In the genomic region with DNA sequence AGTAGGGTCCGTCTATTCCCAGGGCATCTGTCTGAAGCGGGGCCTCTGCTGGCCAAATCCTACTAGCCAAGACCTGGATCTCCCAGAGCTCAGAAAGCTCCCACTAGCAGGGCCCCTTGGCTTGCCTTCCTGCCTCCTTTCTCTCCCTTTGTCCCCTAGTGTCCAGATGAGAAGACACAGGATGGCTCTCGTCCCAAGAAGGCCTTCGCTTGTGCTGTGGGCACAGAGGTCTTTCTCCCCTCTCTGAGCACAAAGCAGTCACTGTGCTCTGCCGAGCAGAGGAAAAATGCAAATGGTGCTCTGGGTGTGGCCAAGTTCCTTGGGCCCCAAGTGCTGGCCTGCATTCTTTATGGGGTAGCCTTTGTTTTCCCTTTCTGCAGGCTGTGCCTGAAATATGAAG, we compare ENCODE assay signal across 17 cellular contexts. TPM values are rescaled to one million over a fixed set of nuclear protein-coding genes. Genes with fewer than 3 reads are reported as not detected.
DNase-seq lines count a peak whose midpoint lies in the region; ATAC-seq, FAIRE-seq and TF ChIP-seq lines count a peak whose summit lies in the region.
"Had no signal": no experiment of that assay in that cellular context is flagged by ENCODE, and none has a peak within 500 bp of the region (broad histone marks: within the 10 kb centered on the region; RNA-seq: fewer than 3 reads in every experiment).

No MANE protein-coding gene starts in this region.

- TF ChIP-seq EP300 in GM12878 (IDR thresholded peaks at IDR 0.05; ENCODE audit: borderline replicate concordance in 1 of 2, control insufficient read depth in 1 of 2, low read depth in 2 of 2, low read length in 2 of 2), result no peak

- DNase-seq in GM12878 (ENCODE audit: low read depth, low spot score) (no peak), islet precursor cell (peak; percentile 86), putamen (ENCODE audit: low spot score) (peak; percentile 34), NCI-H2227 treated with DMSO at 0.1 percent for 48 hours (lab: John Stamatoyannopoulos, UW) (no peak), omental fat pad (ENCODE audit: low spot score) (no peak), GM12892 (ENCODE audit: insufficient read length) (no peak), activated gamma-delta T cell treated with Interleukin-2 at 50 U/mL for 16 hours (no peak)
- DNase-seq: body of pancreas, GDM1, mucosa of descending colon, NCI-H2081 treated with DMSO at 0.1 percent for 48 hours, PC-3 had no signal

- intact Hi-C loops in GM12878 (cut with micrococcal nuclease; ENCODE audit: unreplicated experiment), result no loop called here

- H3K9me3 ChIP-seq in HUES6 (ENCODE audit: control insufficient read depth, insufficient read depth, low read depth, low read length), result no peaks in the 10 kb centered on the region
- no peaks in the 10 kb centered on the region; the same call in 2 of the 3 replicates for H3K9me3 ChIP-seq in GM12878 (replicated peaks; ENCODE audit: control insufficient read depth, insufficient read depth, low read length)
- H3K9me3 ChIP-seq: body of pancreas, mucosa of descending colon had no signal

- CTCF ChIA-PET in GM12878 (lab: Yijun Ruan, JAX), result interaction anchor here (0.6 to 1.3 kb wide), 2 partner anchors 15 to 31 kb away, joined by 3 to 4 read pairs; no protein-coding TSS in a partner anchor

- H3K4me3 ChIP-seq in HUES6 (ENCODE audit: low read depth, low read length), result no peak overlapping the region
- H3K4me3 ChIP-seq in GM12878, result no peak overlapping the region
- H3K4me3 ChIP-seq: body of pancreas, GM23248, mucosa of descending colon had no signal

- in situ Hi-C loops in GM12878 (cut with MboI), result no loop called here

- H3K9ac ChIP-seq in HUES6 (ENCODE audit: low read length), result no peak overlapping the region
- H3K9ac ChIP-seq in GM12878 (ENCODE audit: control insufficient read depth, insufficient read depth, low read length), result no peak overlapping the region
- H3K9ac ChIP-seq: GM23248, parathyroid adenoma had no signal

- H3K4me1 ChIP-seq in HUES6 (ENCODE audit: control insufficient read depth, insufficient read depth, low read length) (peaks cover 12% of the 10 kb centered on the region), GM12878 (ENCODE audit: control insufficient read depth, insufficient read depth, low read length) (peaks cover 3% of the 10 kb centered on the region)
- H3K4me1 ChIP-seq: body of pancreas, parathyroid adenoma had no signal

- BruUV-seq in GM12878 (replicated peaks; lab: Mats Ljungman, UMichigan), result no TSS peak

- H3K4me2 ChIP-seq in GM12878 (ENCODE audit: control insufficient read depth, insufficient read depth), result no peak overlapping the region

- no peaks in the 10 kb centered on the region for H3K79me2 ChIP-seq in GM12878 (ENCODE audit: control insufficient read depth, insufficient read depth, low read length)
- H3K79me2 ChIP-seq: parathyroid adenoma had no signal

- TF ChIP-seq CTCF in GM12878 (IDR thresholded peaks at IDR 0.05 in 2 of 3, conservative IDR thresholded peaks at IDR 0.05 in 1 of 3; ENCODE audit: control insufficient read depth in 2 of 3, extremely low read depth in 1 of 3, insufficient read depth in 1 of 3, low read depth in 3 of 3, low read length in 3 of 3) (no peak), omental fat pad (IDR thresholded peaks at IDR 0.05) (no peak)

- no peaks in the 10 kb centered on the region for H3K36me3 ChIP-seq in HUES6 (ENCODE audit: control insufficient read depth, insufficient read depth, low read length)
- H3K36me3 ChIP-seq in GM12878 (ENCODE audit: control insufficient read depth in 2 of 2, insufficient read depth in 2 of 2, low read length in 1 of 2), result no peaks in the 10 kb centered on the region

- TF ChIP-seq POLR2A in GM12878 (IDR thresholded peaks at IDR 0.05; ENCODE audit: low read depth, low read length), result no peak
- no peak for TF ChIP-seq POLR2A in GM12892 (IDR thresholded peaks at IDR 0.05; ENCODE audit: low read depth, low read length)

- H2AFZ ChIP-seq in GM12878 (ENCODE audit: control insufficient read depth, low read depth, low read length), result peak overlapping the region; percentile 13; the same call in 1 of the 2 replicates
- H2AFZ ChIP-seq: GM23248, parathyroid adenoma had no signal

- 57% methylated on average over 5 of the region's 5 CpGs for WGBS in GM12878 (ENCODE audit: insufficient coverage, insufficient replicate concordance, low lambda C conversion rate, missing lambda C conversion rate)

- peak; percentile 46 for ATAC-seq in GM12878
- no peak for ATAC-seq in omental fat pad (ENCODE audit: low FRiP score)
- ATAC-seq: activated naive CD4-positive, alpha-beta T cell treated with anti-CD3 and anti-CD28 coated beads, Interleukin-2, amount 50 U/mL, for 72 hours; body of pancreas; mucosa of descending colon; PC-3 had no signal

- SMC1A ChIA-PET in GM12878 (lab: Charles Lee; ENCODE audit: uncharacterized antibody, unreplicated experiment), result no interaction called here

- TF ChIP-seq RAD21 in GM12878 (IDR thresholded peaks at IDR 0.05; ENCODE audit: insufficient read depth, low read depth, low read length), result no peak

- RAD21 ChIA-PET in GM12878 (lab: Charles Lee; ENCODE audit: unreplicated experiment), result interaction anchor here (1.0 to 1.8 kb wide), 2 partner anchors 9 to 11 kb away, joined by 3 to 5 read pairs; no protein-coding TSS in a partner anchor

- POLR2A ChIA-PET in GM12878 (lab: Charles Lee), result no interaction called here

- no peaks in the 10 kb centered on the region for H3K27me3 ChIP-seq in HUES6 (ENCODE audit: control insufficient read depth, insufficient read depth, low read length)
- H3K27me3 ChIP-seq in GM12878 (replicated peaks in 1 of 2; ENCODE audit: control insufficient read depth in 2 of 2, insufficient read depth in 2 of 2, low read length in 1 of 2), result no peaks in the 10 kb centered on the region
- H3K27me3 ChIP-seq: body of pancreas had no signal

- no peak for FAIRE-seq in GM12878 (lab: Jason Lieb, UNC)
- FAIRE-seq in GM12892 (lab: Jason Lieb, UNC), result no peak
- FAIRE-seq: D721Med had no signal

- peak overlapping the region; percentile 50; the same call in 1 of the 2 replicates for H3K27ac ChIP-seq in HUES6 (ENCODE audit: low read depth, low read length)
- no peak overlapping the region for H3K27ac ChIP-seq in GM12878 (ENCODE audit: control insufficient read depth, insufficient read depth)
- H3K27ac ChIP-seq: body of pancreas, GM23248, parathyroid adenoma had no signal

- H4K20me1 ChIP-seq in GM12878 (ENCODE audit: control insufficient read depth, insufficient read depth), result no peaks in the 10 kb centered on the region

TF ChIP-seq in GM12878, 131 proteins besides CTCF, POLR2A, EP300 and RAD21 (continues in another document):
- no peak for TF ChIP-seq SREBF1 (IDR thresholded peaks at IDR 0.05; ENCODE audit: low read length)
- TF ChIP-seq ETV6 (conservative IDR thresholded peaks at IDR 0.05 in 1 of 2, IDR thresholded peaks at IDR 0.05 in 1 of 2; ENCODE audit: borderline replicate concordance in 1 of 2, low read depth in 1 of 2), result no peak
- TF ChIP-seq BHLHE40 (IDR thresholded peaks at IDR 0.05; ENCODE audit: borderline replicate concordance in 1 of 2, low read depth in 2 of 2, low read length in 1 of 2), result no peak
- TF ChIP-seq, protein P1, sequence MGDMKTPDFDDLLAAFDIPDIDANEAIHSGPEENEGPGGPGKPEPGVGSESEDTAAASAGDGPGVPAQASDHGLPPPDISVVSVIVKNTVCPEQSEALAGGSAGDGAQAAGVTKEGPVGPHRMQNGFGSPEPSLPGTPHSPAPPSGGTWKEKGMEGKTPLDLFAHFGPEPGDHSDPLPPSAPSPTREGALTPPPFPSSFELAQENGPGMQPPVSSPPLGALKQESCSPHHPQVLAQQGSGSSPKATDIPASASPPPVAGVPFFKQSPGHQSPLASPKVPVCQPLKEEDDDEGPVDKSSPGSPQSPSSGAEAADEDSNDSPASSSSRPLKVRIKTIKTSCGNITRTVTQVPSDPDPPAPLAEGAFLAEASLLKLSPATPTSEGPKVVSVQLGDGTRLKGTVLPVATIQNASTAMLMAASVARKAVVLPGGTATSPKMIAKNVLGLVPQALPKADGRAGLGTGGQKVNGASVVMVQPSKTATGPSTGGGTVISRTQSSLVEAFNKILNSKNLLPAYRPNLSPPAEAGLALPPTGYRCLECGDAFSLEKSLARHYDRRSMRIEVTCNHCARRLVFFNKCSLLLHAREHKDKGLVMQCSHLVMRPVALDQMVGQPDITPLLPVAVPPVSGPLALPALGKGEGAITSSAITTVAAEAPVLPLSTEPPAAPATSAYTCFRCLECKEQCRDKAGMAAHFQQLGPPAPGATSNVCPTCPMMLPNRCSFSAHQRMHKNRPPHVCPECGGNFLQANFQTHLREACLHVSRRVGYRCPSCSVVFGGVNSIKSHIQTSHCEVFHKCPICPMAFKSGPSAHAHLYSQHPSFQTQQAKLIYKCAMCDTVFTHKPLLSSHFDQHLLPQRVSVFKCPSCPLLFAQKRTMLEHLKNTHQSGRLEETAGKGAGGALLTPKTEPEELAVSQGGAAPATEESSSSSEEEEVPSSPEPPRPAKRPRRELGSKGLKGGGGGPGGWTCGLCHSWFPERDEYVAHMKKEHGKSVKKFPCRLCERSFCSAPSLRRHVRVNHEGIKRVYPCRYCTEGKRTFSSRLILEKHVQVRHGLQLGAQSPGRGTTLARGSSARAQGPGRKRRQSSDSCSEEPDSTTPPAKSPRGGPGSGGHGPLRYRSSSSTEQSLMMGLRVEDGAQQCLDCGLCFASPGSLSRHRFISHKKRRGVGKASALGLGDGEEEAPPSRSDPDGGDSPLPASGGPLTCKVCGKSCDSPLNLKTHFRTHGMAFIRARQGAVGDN (IDR thresholded peaks at IDR 0.05), result no peak
- TF ChIP-seq TBL1XR1 (IDR thresholded peaks at IDR 0.05; ENCODE audit: low read depth, low read length), result no peak
- TF ChIP-seq EED (IDR thresholded peaks at IDR 0.05; ENCODE audit: low read depth), result no peak

RNA-seq across cellular contexts. Expression of a gene that starts 13.0 kb away (rescaled TPM):
- 79.5 and 87.9 TPM in 2 replicates for total RNA-seq in GM12878 (2013; cell fraction: nucleolus; rRNA removed)
- 9.4 and 14.7 TPM in 2 replicates for total RNA-seq in GM12878 (2014; rRNA removed)
- 13.1 and 14.1 TPM in 2 replicates for total RNA-seq in GM12878 (2014; rRNA removed; fragmentation: Illumina TruSeq; extraction: Trizol)
- total RNA-seq in GM12878 (2021), result 14.3 and 14.9 TPM in 2 replicates
- 9.2 TPM for polyA plus RNA-seq in GM12878 (2011; ENCODE audit: low read depth)
- 14.9 and 19.3 TPM in 2 replicates for polyA plus RNA-seq in GM12878 (2011; rRNA removed)
- polyA plus RNA-seq in GM12878 (2011; cell fraction: cytosol; rRNA removed), result 10.5 and 19.3 TPM in 2 replicates
- 28.2 and 30.6 TPM in 2 replicates for polyA plus RNA-seq in GM12878 (2011; cell fraction: nucleus; rRNA removed)
- 11.0 and 19.5 TPM in 2 replicates for polyA plus RNA-seq in GM12878 (2012)
- 20.8 and 27.4 TPM in 2 replicates for polyA plus RNA-seq in GM12878 (2014; fragmentation: Illumina TruSeq; extraction: Trizol)
- polyA plus RNA-seq in GM12878 (2014; fragmentation: Nextera tagmentation; extraction: Ambion mirVana), result 1 to 10 TPM; 5.4 to 6.4 TPM
- polyA plus RNA-seq in GM12878 (2014; rRNA removed), result 12.1 and 12.6 TPM in 2 replicates
- 10 to 100 TPM in 1 of 2 experiments, 1 to 10 TPM in 1; 9.0 to 12.9 TPM for polyA plus RNA-seq in GM12878 (2016; fragmentation: Nextera tagmentation; extraction: Ambion mirVana)
- polyA minus RNA-seq in GM12878 (2011; rRNA and poly(A)+ RNA removed), result 18.3 and 18.7 TPM in 2 replicates
- polyA minus RNA-seq in GM12878 (2011; cell fraction: cytosol; rRNA and poly(A)+ RNA removed), result 6.0 and 8.0 TPM in 2 replicates
- 30.0 and 62.4 TPM in 2 replicates for polyA minus RNA-seq in GM12878 (2011; cell fraction: nucleus; rRNA and poly(A)+ RNA removed)
- 10 to 100 TPM; 13.7 to 37.7 (median 26.0) TPM for total RNA-seq in omental fat pad
- 19.5 TPM for polyA plus RNA-seq in GM12892 (2012; ENCODE audit: missing spikeins)

Comparison
In these comparisons a context has a peak if more than half of its experiments do, and no peak if none do; other contexts are left out.
1. DNase-seq: peak in islet precursor cell (single experiment) and putamen (single experiment); none in GM12878 (single experiment), NCI-H2227 treated with DMSO at 0.1 percent for 48 hours (single experiment), omental fat pad (single experiment), GM12892 (single experiment) and activated gamma-delta T cell treated with Interleukin-2 at 50 U/mL for 16 hours (single experiment).